ENCODE assay signal across 11 cellular contexts in genomic region chrX:19513383-19513782, GRCh38. TPM values are rescaled to one million over a fixed set of nuclear protein-coding genes. Genes with fewer than 3 reads are reported as not detected.
DNase-seq lines count a peak whose midpoint lies in the region; ATAC-seq and TF ChIP-seq lines count a peak whose summit lies in the region.
"Had no signal": no experiment of that assay in that cellular context is flagged by ENCODE, and none has a peak within 500 bp of the region (broad histone marks: within the 10 kb centered on the region; RNA-seq: fewer than 3 reads in every experiment).

No MANE protein-coding gene starts in this region.

- no peaks in the 10 kb centered on the region for H3K9me3 Mint-ChIP-seq in HFFc6
- no peaks in the 10 kb centered on the region for H3K9me3 Mint-ChIP-seq in activated T-cell treated with anti-CD3 and anti-CD28 coated beads, Interleukin-2, amount 50 U/mL, for 72 hours

- H3K27me3 Mint-ChIP-seq in HFFc6 (ENCODE audit: insufficient read depth) = peaks cover 14% of the 10 kb centered on the region
- peaks cover 36% of the 10 kb centered on the region for H3K27me3 Mint-ChIP-seq in activated T-cell treated with anti-CD3 and anti-CD28 coated beads, Interleukin-2, amount 50 U/mL, for 72 hours (ENCODE audit: low read depth)

- H3K36me3 Mint-ChIP-seq in HFFc6 (ENCODE audit: low read depth) = no peaks in the 10 kb centered on the region
- H3K36me3 Mint-ChIP-seq in activated T-cell treated with anti-CD3 and anti-CD28 coated beads, Interleukin-2, amount 50 U/mL, for 72 hours (ENCODE audit: insufficient read depth in 2 of 2) = no peaks in the 10 kb centered on the region

- H3K4me3 Mint-ChIP-seq in HFFc6 = no peak overlapping the region
- H3K4me3 Mint-ChIP-seq in activated T-cell treated with anti-CD3 and anti-CD28 coated beads, Interleukin-2, amount 50 U/mL, for 72 hours = no peak overlapping the region

- H3K27ac Mint-ChIP-seq in HFFc6 = no peak overlapping the region
- no peak overlapping the region for H3K27ac Mint-ChIP-seq in activated T-cell treated with anti-CD3 and anti-CD28 coated beads, Interleukin-2, amount 50 U/mL, for 72 hours

- TF ChIP-seq CTCF in HFFc6 (IDR thresholded peaks at IDR 0.05) = no peak

- no peaks in the 10 kb centered on the region for H3K4me1 Mint-ChIP-seq in HFFc6 (ENCODE audit: low read depth)
- H3K4me1 Mint-ChIP-seq in activated T-cell treated with anti-CD3 and anti-CD28 coated beads, Interleukin-2, amount 50 U/mL, for 72 hours (ENCODE audit: low read depth) = no peaks in the 10 kb centered on the region

- ATAC-seq in SK-N-SH treated with all-trans-retinoic acid at 6 μM for 48 hours (peak; percentile 55), GM21723 (IDR thresholded peaks at IDR 0.05; ENCODE audit: unreplicated experiment) (no peak)
- ATAC-seq in activated T-cell treated with anti-CD3 and anti-CD28 coated beads, Interleukin-2, amount 50 U/mL, for 72 hours (replicated peaks in 1 of 2) = no peak

- DNase-seq in ELF-1 (ENCODE audit: low read depth, low spot score) (peak; percentile 35), NCI-H146 (lab: John Stamatoyannopoulos, UW) (peak; percentile 74), myocyte (ENCODE audit: low read depth) (peak; percentile 1), HFFc6 (no peak), NCI-H1436 (lab: John Stamatoyannopoulos, UW) (no peak)
- DNase-seq in activated T-cell treated with anti-CD3 and anti-CD28 coated beads, Interleukin-2, amount 50 U/mL, for 72 hours = no peak
- DNase-seq: GOT3; NCI-H1048; stimulated activated naive CD4-positive, alpha-beta T cell treated with Interleukin-2 at 50 U/mL for 16 hours had no signal

TF ChIP-seq in SK-N-SH treated with all-trans-retinoic acid at 6 μM for 48 hours, 23 proteins besides CTCF, POLR2A, EP300 and RAD21:
- no peak for TF ChIP-seq SNAI2 (CRISPR knock-in tag; IDR thresholded peaks at IDR 0.05)
- TF ChIP-seq, protein P1, sequence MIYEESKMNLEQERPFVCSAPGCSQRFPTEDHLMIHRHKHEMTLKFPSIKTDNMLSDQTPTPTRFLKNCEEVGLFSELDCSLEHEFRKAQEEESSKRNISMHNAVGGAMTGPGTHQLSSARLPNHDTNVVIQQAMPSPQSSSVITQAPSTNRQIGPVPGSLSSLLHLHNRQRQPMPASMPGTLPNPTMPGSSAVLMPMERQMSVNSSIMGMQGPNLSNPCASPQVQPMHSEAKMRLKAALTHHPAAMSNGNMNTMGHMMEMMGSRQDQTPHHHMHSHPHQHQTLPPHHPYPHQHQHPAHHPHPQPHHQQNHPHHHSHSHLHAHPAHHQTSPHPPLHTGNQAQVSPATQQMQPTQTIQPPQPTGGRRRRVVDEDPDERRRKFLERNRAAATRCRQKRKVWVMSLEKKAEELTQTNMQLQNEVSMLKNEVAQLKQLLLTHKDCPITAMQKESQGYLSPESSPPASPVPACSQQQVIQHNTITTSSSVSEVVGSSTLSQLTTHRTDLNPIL (CRISPR knock-in tag; IDR thresholded peaks at IDR 0.05; ENCODE audit: low read depth) = no peak
- TF ChIP-seq, protein P2, sequence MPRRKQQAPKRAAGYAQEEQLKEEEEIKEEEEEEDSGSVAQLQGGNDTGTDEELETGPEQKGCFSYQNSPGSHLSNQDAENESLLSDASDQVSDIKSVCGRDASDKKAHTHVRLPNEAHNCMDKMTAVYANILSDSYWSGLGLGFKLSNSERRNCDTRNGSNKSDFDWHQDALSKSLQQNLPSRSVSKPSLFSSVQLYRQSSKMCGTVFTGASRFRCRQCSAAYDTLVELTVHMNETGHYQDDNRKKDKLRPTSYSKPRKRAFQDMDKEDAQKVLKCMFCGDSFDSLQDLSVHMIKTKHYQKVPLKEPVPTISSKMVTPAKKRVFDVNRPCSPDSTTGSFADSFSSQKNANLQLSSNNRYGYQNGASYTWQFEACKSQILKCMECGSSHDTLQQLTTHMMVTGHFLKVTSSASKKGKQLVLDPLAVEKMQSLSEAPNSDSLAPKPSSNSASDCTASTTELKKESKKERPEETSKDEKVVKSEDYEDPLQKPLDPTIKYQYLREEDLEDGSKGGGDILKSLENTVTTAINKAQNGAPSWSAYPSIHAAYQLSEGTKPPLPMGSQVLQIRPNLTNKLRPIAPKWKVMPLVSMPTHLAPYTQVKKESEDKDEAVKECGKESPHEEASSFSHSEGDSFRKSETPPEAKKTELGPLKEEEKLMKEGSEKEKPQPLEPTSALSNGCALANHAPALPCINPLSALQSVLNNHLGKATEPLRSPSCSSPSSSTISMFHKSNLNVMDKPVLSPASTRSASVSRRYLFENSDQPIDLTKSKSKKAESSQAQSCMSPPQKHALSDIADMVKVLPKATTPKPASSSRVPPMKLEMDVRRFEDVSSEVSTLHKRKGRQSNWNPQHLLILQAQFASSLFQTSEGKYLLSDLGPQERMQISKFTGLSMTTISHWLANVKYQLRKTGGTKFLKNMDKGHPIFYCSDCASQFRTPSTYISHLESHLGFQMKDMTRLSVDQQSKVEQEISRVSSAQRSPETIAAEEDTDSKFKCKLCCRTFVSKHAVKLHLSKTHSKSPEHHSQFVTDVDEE (CRISPR knock-in tag; IDR thresholded peaks at IDR 0.05) = no peak
- TF ChIP-seq, protein P3, sequence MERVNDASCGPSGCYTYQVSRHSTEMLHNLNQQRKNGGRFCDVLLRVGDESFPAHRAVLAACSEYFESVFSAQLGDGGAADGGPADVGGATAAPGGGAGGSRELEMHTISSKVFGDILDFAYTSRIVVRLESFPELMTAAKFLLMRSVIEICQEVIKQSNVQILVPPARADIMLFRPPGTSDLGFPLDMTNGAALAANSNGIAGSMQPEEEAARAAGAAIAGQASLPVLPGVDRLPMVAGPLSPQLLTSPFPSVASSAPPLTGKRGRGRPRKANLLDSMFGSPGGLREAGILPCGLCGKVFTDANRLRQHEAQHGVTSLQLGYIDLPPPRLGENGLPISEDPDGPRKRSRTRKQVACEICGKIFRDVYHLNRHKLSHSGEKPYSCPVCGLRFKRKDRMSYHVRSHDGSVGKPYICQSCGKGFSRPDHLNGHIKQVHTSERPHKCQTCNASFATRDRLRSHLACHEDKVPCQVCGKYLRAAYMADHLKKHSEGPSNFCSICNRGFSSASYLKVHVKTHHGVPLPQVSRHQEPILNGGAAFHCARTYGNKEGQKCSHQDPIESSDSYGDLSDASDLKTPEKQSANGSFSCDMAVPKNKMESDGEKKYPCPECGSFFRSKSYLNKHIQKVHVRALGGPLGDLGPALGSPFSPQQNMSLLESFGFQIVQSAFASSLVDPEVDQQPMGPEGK (CRISPR knock-in tag; IDR thresholded peaks at IDR 0.05; ENCODE audit: borderline replicate concordance) = no peak
- no peak for TF ChIP-seq TCF4 (CRISPR knock-in tag; IDR thresholded peaks at IDR 0.05; ENCODE audit: borderline replicate concordance)
- TF ChIP-seq ZNF70 (CRISPR knock-in tag; IDR thresholded peaks at IDR 0.05) = no peak
- TF ChIP-seq CSDC2 (CRISPR knock-in tag; IDR thresholded peaks at IDR 0.05) = no peak
- no peak for TF ChIP-seq ESRRG (CRISPR knock-in tag; IDR thresholded peaks at IDR 0.05)
- TF ChIP-seq TOX (CRISPR knock-in tag; IDR thresholded peaks at IDR 0.05; ENCODE audit: borderline replicate concordance) = no peak
- TF ChIP-seq ARNTL (CRISPR knock-in tag; IDR thresholded peaks at IDR 0.05; ENCODE audit: borderline replicate concordance, low read depth) = no peak
- TF ChIP-seq PPARA (CRISPR knock-in tag; IDR thresholded peaks at IDR 0.05; ENCODE audit: borderline replicate concordance) = no peak
- no peak for TF ChIP-seq RARB (CRISPR knock-in tag; IDR thresholded peaks at IDR 0.05)
- TF ChIP-seq ZNF8 (CRISPR knock-in tag; IDR thresholded peaks at IDR 0.05) = no peak
- no peak for TF ChIP-seq ZFP3 (CRISPR knock-in tag; IDR thresholded peaks at IDR 0.05)
- no peak for TF ChIP-seq GLIS3 (CRISPR knock-in tag; IDR thresholded peaks at IDR 0.05)
- TF ChIP-seq, protein P4, sequence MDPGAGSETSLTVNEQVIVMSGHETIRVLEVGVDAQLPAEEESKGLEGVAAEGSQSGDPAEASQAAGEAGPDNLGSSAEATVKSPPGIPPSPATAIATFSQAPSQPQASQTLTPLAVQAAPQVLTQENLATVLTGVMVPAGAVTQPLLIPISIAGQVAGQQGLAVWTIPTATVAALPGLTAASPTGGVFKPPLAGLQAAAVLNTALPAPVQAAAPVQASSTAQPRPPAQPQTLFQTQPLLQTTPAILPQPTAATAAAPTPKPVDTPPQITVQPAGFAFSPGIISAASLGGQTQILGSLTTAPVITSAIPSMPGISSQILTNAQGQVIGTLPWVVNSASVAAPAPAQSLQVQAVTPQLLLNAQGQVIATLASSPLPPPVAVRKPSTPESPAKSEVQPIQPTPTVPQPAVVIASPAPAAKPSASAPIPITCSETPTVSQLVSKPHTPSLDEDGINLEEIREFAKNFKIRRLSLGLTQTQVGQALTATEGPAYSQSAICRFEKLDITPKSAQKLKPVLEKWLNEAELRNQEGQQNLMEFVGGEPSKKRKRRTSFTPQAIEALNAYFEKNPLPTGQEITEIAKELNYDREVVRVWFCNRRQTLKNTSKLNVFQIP (CRISPR knock-in tag; IDR thresholded peaks at IDR 0.05; ENCODE audit: borderline replicate concordance, low read depth) = no peak
- TF ChIP-seq ZC3H10 (CRISPR knock-in tag; IDR thresholded peaks at IDR 0.05) = no peak
- TF ChIP-seq OSR1 (CRISPR knock-in tag; IDR thresholded peaks at IDR 0.05) = no peak
- no peak for TF ChIP-seq BACH2 (CRISPR knock-in tag; IDR thresholded peaks at IDR 0.05; ENCODE audit: borderline replicate concordance)
- no peak for TF ChIP-seq ZNF565 (CRISPR knock-in tag; conservative IDR thresholded peaks at IDR 0.05; ENCODE audit: low read depth)

RNA-seq across cellular contexts. Expression of gene MAP3K15, which starts 1.9 kb away (rescaled TPM):
- total RNA-seq in myocyte = not detected in 2 replicates
- 0.06 TPM for polyA plus RNA-seq in myocyte (2012)
- under 1 TPM; 0.09 to 0.29 (median 0.23) TPM for total RNA-seq in HFFc6 (2021; fragmentation: NEBNext Ultra II Directional; extraction: Animal tissue kit (Norgen Biotek cat#: 25700))
- total RNA-seq in activated T-cell treated with anti-CD3 and anti-CD28 coated beads, Interleukin-2, amount 50 U/mL, for 72 hours = under 1 TPM; 0.70 to 0.83 TPM

Comparison
In these comparisons a context has a peak if more than half of its experiments do, and no peak if none do; other contexts are left out.
1. DNase-seq: peak in ELF-1 (single experiment), NCI-H146 (single experiment) and myocyte (single experiment); none in HFFc6 (single experiment), activated T-cell treated with anti-CD3 and anti-CD28 coated beads, Interleukin-2, amount 50 U/mL, for 72 hours (0 of 2) and NCI-H1436 (single experiment).